ENCODE assay signal across 8 cellular contexts in the genomic region with DNA sequence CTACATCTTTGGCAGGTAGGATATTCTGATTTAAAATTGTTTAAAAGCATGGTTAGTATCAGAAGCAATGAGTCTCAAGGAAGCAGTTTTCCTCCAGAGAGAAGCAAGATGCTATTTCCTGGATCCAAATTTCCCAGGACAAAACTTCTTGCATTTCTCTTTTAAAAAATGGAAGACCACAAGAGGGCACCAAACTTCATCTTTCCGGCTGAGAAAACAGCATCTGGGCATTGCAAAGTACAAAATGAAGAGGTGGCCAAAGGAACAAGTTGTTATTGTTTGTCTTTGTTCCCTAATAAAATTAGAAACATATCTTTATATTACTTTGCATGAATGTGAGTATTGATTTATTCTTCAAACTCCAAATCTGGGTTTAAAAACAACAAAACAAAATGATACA.
DNase-seq lines count a peak whose midpoint lies in the region; ATAC-seq lines count a peak whose summit lies in the region.

No MANE protein-coding gene starts in this region.

- no peak for ATAC-seq in HG02884 (IDR thresholded peaks at IDR 0.05; ENCODE audit: unreplicated experiment)

- H3K4me3 Mint-ChIP-seq in activated naive CD4-positive, alpha-beta T cell treated with anti-CD3 and anti-CD28 coated beads, Interleukin-2, amount 10 ng/mL, durations not matched to agents 7 days and 5 days = no peak overlapping the region

- DNase-seq in DMS53 (lab: John Stamatoyannopoulos, UW) = peak; percentile 60
- DNase-seq in HPDE6-E6E7 (ENCODE audit: extremely low spot score) = peak; percentile 3
- DNase-seq in SK-N-DZ (ENCODE audit: low spot score) = peak; percentile 46
- peak; percentile 34 for DNase-seq in germinal center (ENCODE audit: low spot score)
- DNase-seq in renal cortical epithelial cell (ENCODE audit: low read depth) = peak; percentile 50
- no peak for DNase-seq in occipital lobe (lab: John Stamatoyannopoulos, UW)
- DNase-seq in activated naive CD4-positive, alpha-beta T cell treated with anti-CD3 and anti-CD28 coated beads, Interleukin-2, amount 10 ng/mL, durations not matched to agents 7 days and 5 days = no peak

- no peak overlapping the region for H3K27ac Mint-ChIP-seq in activated naive CD4-positive, alpha-beta T cell treated with anti-CD3 and anti-CD28 coated beads, Interleukin-2, amount 10 ng/mL, durations not matched to agents 7 days and 5 days

- no peaks in the 10 kb centered on the region for H3K9me3 Mint-ChIP-seq in activated naive CD4-positive, alpha-beta T cell treated with anti-CD3 and anti-CD28 coated beads, Interleukin-2, amount 10 ng/mL, durations not matched to agents 7 days and 5 days

- H3K36me3 Mint-ChIP-seq in activated naive CD4-positive, alpha-beta T cell treated with anti-CD3 and anti-CD28 coated beads, Interleukin-2, amount 10 ng/mL, durations not matched to agents 7 days and 5 days = no peaks in the 10 kb centered on the region

- H3K27me3 Mint-ChIP-seq in activated naive CD4-positive, alpha-beta T cell treated with anti-CD3 and anti-CD28 coated beads, Interleukin-2, amount 10 ng/mL, durations not matched to agents 7 days and 5 days = peaks cover 11% of the 10 kb centered on the region

- H3K4me1 Mint-ChIP-seq in activated naive CD4-positive, alpha-beta T cell treated with anti-CD3 and anti-CD28 coated beads, Interleukin-2, amount 10 ng/mL, durations not matched to agents 7 days and 5 days = no peaks in the 10 kb centered on the region

- CTCF ChIA-PET in activated naive CD4-positive, alpha-beta T cell treated with anti-CD3 and anti-CD28 coated beads, Interleukin-2, amount 10 ng/mL, durations not matched to agents 7 days and 5 days (lab: Charles Lee) = interaction anchor here (1.2 kb wide), 1 partner anchor 59 kb away, joined by 5 read pairs; no protein-coding TSS in a partner anchor

Comparison
In these comparisons a context has a peak if more than half of its experiments do, and no peak if none do; other contexts are left out.
1. DNase-seq: peak in DMS53 (single experiment), HPDE6-E6E7 (single experiment), SK-N-DZ (single experiment), germinal center (single experiment) and renal cortical epithelial cell (single experiment); none in occipital lobe (single experiment) and activated naive CD4-positive, alpha-beta T cell treated with anti-CD3 and anti-CD28 coated beads, Interleukin-2, amount 10 ng/mL, durations not matched to agents 7 days and 5 days (single experiment).